13 cellular contexts compared by ENCODE assay signal in genomic region chr2:105405291-105405690, GRCh38. TPM values are rescaled to one million over a fixed set of nuclear protein-coding genes. Genes with fewer than 3 reads are reported as not detected.
DNase-seq lines count a peak whose midpoint lies in the region; ATAC-seq, FAIRE-seq and TF ChIP-seq lines count a peak whose summit lies in the region.
"Had no signal": no experiment of that assay in that cellular context is flagged by ENCODE, and none has a peak within 500 bp of the region (broad histone marks: within the 10 kb centered on the region; RNA-seq: fewer than 3 reads in every experiment).

No MANE protein-coding gene starts in this region.

- peak; percentile 23 for FAIRE-seq in astrocyte (lab: Jason Lieb, UNC)

- H3K4me2 ChIP-seq in astrocyte (ENCODE audit: low read length), result peak overlapping the region; percentile 73
- no peak overlapping the region for H3K4me2 ChIP-seq in hepatocyte

- peaks cover 12 to 87% (median 48%) of the 10 kb centered on the region in 9 donors for H3K4me1 ChIP-seq in heart right ventricle
- peaks cover 54% of the 10 kb centered on the region for H3K4me1 ChIP-seq in astrocyte (ENCODE audit: insufficient read depth, low read length)
- peaks cover 17% of the 10 kb centered on the region for H3K4me1 ChIP-seq in hepatocyte (ENCODE audit: insufficient read depth)
- peaks cover 6 to 43% (median 28%) of the 10 kb centered on the region in 4 donors for H3K4me1 ChIP-seq in transverse colon
- H3K4me1 ChIP-seq: parathyroid adenoma had no signal

- H2AFZ ChIP-seq in astrocyte (ENCODE audit: low read depth, low read length), result no peak overlapping the region
- no peak overlapping the region for H2AFZ ChIP-seq in hepatocyte
- H2AFZ ChIP-seq: parathyroid adenoma had no signal

- intact Hi-C loops in heart right ventricle (cut with DNase I) (no loop called here), cardiac septum (cut with DNase I) (no loop called here), transverse colon (cut with DNase I; ENCODE audit: low total_unique reads) (no loop called here)

- DNase-seq in heart right ventricle, result no peak
- DNase-seq in cardiac septum (ENCODE audit: low spot score), result no peak
- DNase-seq in astrocyte (ENCODE audit: low read depth), result peak; percentile 58
- no peak for DNase-seq in hepatocyte (ENCODE audit: low spot score)
- no peak for DNase-seq in transverse colon
- DNase-seq in ecto neural progenitor cell (ENCODE audit: low spot score), result no peak
- DNase-seq in NOMO-1 treated with dmso at 0.1 percent for 144 hours (lab: John Stamatoyannopoulos, UW; ENCODE audit: unreplicated experiment), result no peak
- DNase-seq: activated CD4-positive, alpha-beta T cell treated with anti-CD3 and anti-CD28 coated beads for 4 hours; activated T-cell treated with anti-CD3 and anti-CD28 coated beads, Interleukin-2, amount 50 U/mL, for 1 hour; midbrain; NCI-H446 treated with DMSO at 0.1 percent for 48 hours had no signal

- no peaks in the 10 kb centered on the region for H3K9me3 Mint-ChIP-seq in astrocyte (ENCODE audit: unreplicated experiment)

- WGBS in heart right ventricle, 2 donors, result 53 to 73% methylated on average over 4 of the region's 4 CpGs
- WGBS in hepatocyte (ENCODE audit: low lambda C conversion rate, missing lambda C conversion rate), result 86% methylated on average over 4 of the region's 4 CpGs
- WGBS in transverse colon (ENCODE audit: low coverage in 1 of 2), 2 donors, result 66 to 74% methylated on average over 3 to 4 of the region's 4 CpGs

- H3K27ac ChIP-seq in heart right ventricle (peak overlapping the region in 9 of 10 donors; percentile 28 to 87 (median 72)), astrocyte (ENCODE audit: low read depth, low read length) (peak overlapping the region; percentile 90), hepatocyte (peak overlapping the region; percentile 82), transverse colon (peak overlapping the region; percentile 79 to 88 (median 86))
- H3K27ac ChIP-seq: parathyroid adenoma had no signal

- H3K27me3 ChIP-seq in heart right ventricle (peaks cover 0 to 2% (median 0%) of the 10 kb centered on the region in 7 donors), astrocyte (ENCODE audit: insufficient read depth, low read length) (no peaks in the 10 kb centered on the region), hepatocyte (no peaks in the 10 kb centered on the region), transverse colon (no peaks in the 10 kb centered on the region)

- H3K4me3 Mint-ChIP-seq in astrocyte (ENCODE audit: unreplicated experiment), result no peak overlapping the region

- H3K4me1 Mint-ChIP-seq in astrocyte (ENCODE audit: low read depth, unreplicated experiment), result peaks cover 37% of the 10 kb centered on the region

- in situ Hi-C loops in transverse colon (cut with MboI; ENCODE audit: low pct_ligation_motif_present in 1 of 4, low pct_unique_long_range_greater_than_20kb in 1 of 4, low sequenced_read_pairs in 3 of 4), result no loop called here

- no peak for TF ChIP-seq EP300 in transverse colon (IDR thresholded peaks at IDR 0.05; ENCODE audit: low read depth)

- no peak overlapping the region for H3K4me3 ChIP-seq in heart right ventricle
- no peak overlapping the region for H3K4me3 ChIP-seq in astrocyte (ENCODE audit: insufficient read depth, low read depth, low read length)
- H3K4me3 ChIP-seq in hepatocyte, result no peak overlapping the region
- H3K4me3 ChIP-seq in transverse colon, result no peak overlapping the region

- H3K9me2 ChIP-seq in hepatocyte (replicated peaks; ENCODE audit: insufficient read depth), result no peaks in the 10 kb centered on the region

- TF ChIP-seq CTCF in heart right ventricle (IDR thresholded peaks at IDR 0.05), result no peak
- no peak for TF ChIP-seq CTCF in astrocyte (IDR thresholded peaks at IDR 0.05; ENCODE audit: insufficient read depth, low read depth, low read length)
- no peak for TF ChIP-seq CTCF in hepatocyte (IDR thresholded peaks at IDR 0.05; ENCODE audit: poor library complexity)
- TF ChIP-seq CTCF in transverse colon (IDR thresholded peaks at IDR 0.05), result no peak

- H3K27me3 Mint-ChIP-seq in astrocyte (ENCODE audit: low read depth, unreplicated experiment), result no peaks in the 10 kb centered on the region

- H3K27ac Mint-ChIP-seq in astrocyte (ENCODE audit: unreplicated experiment), result peak overlapping the region; percentile 91

- TF ChIP-seq POLR2A in transverse colon (IDR thresholded peaks at IDR 0.05), result no peak

- H3K9me3 ChIP-seq in heart right ventricle, result no peaks in the 10 kb centered on the region
- no peaks in the 10 kb centered on the region for H3K9me3 ChIP-seq in astrocyte (ENCODE audit: insufficient read depth, low read depth, low read length)
- H3K9me3 ChIP-seq in hepatocyte (ENCODE audit: low read depth), result no peaks in the 10 kb centered on the region
- H3K9me3 ChIP-seq in transverse colon, result no peaks in the 10 kb centered on the region

- H3K36me3 Mint-ChIP-seq in astrocyte (ENCODE audit: low read depth, unreplicated experiment), result no peaks in the 10 kb centered on the region

- H3K79me2 ChIP-seq in astrocyte (ENCODE audit: insufficient read depth, low read length), result no peaks in the 10 kb centered on the region
- H3K79me2 ChIP-seq in hepatocyte, result no peaks in the 10 kb centered on the region
- H3K79me2 ChIP-seq: parathyroid adenoma had no signal

- no peaks in the 10 kb centered on the region for H4K20me1 ChIP-seq in astrocyte (ENCODE audit: insufficient read depth, low read length)
- H4K20me1 ChIP-seq in hepatocyte (ENCODE audit: insufficient read depth, poor library complexity, severe bottlenecking), result no peaks in the 10 kb centered on the region

- H3K9ac ChIP-seq in astrocyte (ENCODE audit: low read length), result peak overlapping the region; percentile 76
- H3K9ac ChIP-seq: parathyroid adenoma had no signal

- H3K36me3 ChIP-seq in heart right ventricle (peaks cover 0 to 5% (median 0%) of the 10 kb centered on the region in 9 donors), astrocyte (ENCODE audit: insufficient read depth, low read length) (no peaks in the 10 kb centered on the region), hepatocyte (replicated peaks; ENCODE audit: insufficient read depth, low read depth) (no peaks in the 10 kb centered on the region), transverse colon (no peaks in the 10 kb centered on the region)

- no peak for ATAC-seq in heart right ventricle
- ATAC-seq in HG02852 (IDR thresholded peaks at IDR 0.05; ENCODE audit: unreplicated experiment), result no peak

RNA-seq across cellular contexts. Expression of gene FHL2, which starts 6.4 kb away (rescaled TPM):
- total RNA-seq in heart right ventricle (1,000 to 10,000 TPM in 9 of 10 donors, 100 to 1,000 TPM in 1; 598 to 2,354 (median 1,687) TPM), cardiac septum (467 TPM), astrocyte (104 and 115 TPM in 2 replicates), hepatocyte (17.9 and 19.7 TPM in 2 replicates), transverse colon (100 to 1,000 TPM in 1 of 4 donors, 10 to 100 TPM in 3; 56.1 to 140 (median 89.2) TPM)
- polyA plus RNA-seq in heart right ventricle (100 to 1,000 TPM; 437 to 653 TPM), hepatocyte (18.8 and 22.3 TPM in 2 replicates)
